ENCODE assay signal across 8 cellular contexts in genomic region chr17:7687908-7688807, GRCh38.
DNase-seq lines count a peak whose midpoint lies in the region; ATAC-seq lines count a peak whose summit lies in the region.

WRAP53 (plus strand) TSS chr17:7688477; CDS start chr17:7688649, 172 bp downstream.

- ATAC-seq in GM19035 (IDR thresholded peaks at IDR 0.05; ENCODE audit: unreplicated experiment) (peak; percentile 61), HG03354 (IDR thresholded peaks at IDR 0.05; ENCODE audit: poor library complexity, severe bottlenecking, unreplicated experiment) (peak; percentile 79)
- peak; percentile 81 to 86 for ATAC-seq in activated CD4-positive, CD25-positive, alpha-beta regulatory T cell treated with anti-CD3 and anti-CD28 coated beads, Interleukin-2, amount 50 U/mL, for 24 hours

- DNase-seq in Ammon's horn (ENCODE audit: low spot score), result peak; percentile 97
- peak; percentile 97 for DNase-seq in NCI-H446 treated with DMSO at 0.1 percent for 48 hours (lab: John Stamatoyannopoulos, UW)
- DNase-seq in cerebellar cortex (ENCODE audit: low spot score), result peak; percentile 99
- peak; percentile 100 for DNase-seq in islet precursor cell
- peak; percentile 92 to 98 (median 96) for DNase-seq in stimulated activated CD4-positive, alpha-beta T cell treated with anti-CD3 and anti-CD28 coated beads, Interleukin-12 subunit alpha, Interleukin-12 subunit beta, amount 100 ng/mL, for 48 hours (ENCODE audit: low read depth in 2 of 3, low spot score in 1 of 3)

Comparison
In these comparisons a context has a peak if more than half of its experiments do, and no peak if none do; other contexts are left out.
1. Peak in every context shown above with its lines: DNase-seq and ATAC-seq.